In the genomic region with DNA sequence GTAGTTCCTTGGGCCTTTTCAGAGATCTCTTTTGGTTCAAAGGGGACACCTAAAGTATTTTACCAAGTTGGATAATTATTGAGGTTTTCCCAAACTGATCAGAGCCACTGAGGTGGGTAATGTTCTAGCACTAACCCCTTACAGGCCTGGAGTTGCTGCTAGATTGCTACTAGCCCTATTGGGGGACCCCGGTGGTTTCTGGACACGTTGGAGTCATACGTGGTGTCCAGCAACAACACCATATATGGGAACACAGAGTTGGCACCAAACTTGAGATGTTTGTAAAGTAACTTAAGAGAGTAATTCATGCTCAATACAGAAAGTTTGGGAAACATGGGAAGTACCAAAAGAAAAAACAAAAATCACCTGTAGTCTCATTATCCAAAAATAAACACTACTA, we compare ENCODE assay signal across 8 cellular contexts. TPM values are rescaled to one million over a fixed set of nuclear protein-coding genes. Genes with fewer than 3 reads are reported as not detected.
A peak's percentile ranks its signal among the peaks of the same experiment; 100 is the strongest.
DNase-seq lines count a peak whose midpoint lies in the region; ATAC-seq and TF ChIP-seq lines count a peak whose summit lies in the region.

No MANE protein-coding gene starts in this region.

- DNase-seq in H9 (no peak), WTC11 (ENCODE audit: low spot score) (no peak), pulmonary artery endothelial cell (ENCODE audit: low read depth, low spot score) (peak; percentile 20), NCI-H345 treated with DMSO at 0.1 percent for 48 hours (lab: John Stamatoyannopoulos, UW; ENCODE audit: unreplicated experiment) (no peak), NCI-H774 (lab: John Stamatoyannopoulos, UW) (no peak)
- DNase-seq in activated CD8-positive, alpha-beta memory T cell treated with anti-CD3 and anti-CD28 coated beads, Interleukin-2, amount 50 U/mL, for 48 hours = no peak

- H3K23ac ChIP-seq in H9 (ENCODE audit: insufficient read length, low read depth, low read length) = no peak overlapping the region

- no peak overlapping the region for H3K9ac ChIP-seq in H9 (ENCODE audit: extremely low read depth, insufficient read length, low read length)

- H3K4ac ChIP-seq in H9 (ENCODE audit: low read depth, low read length) = no peak overlapping the region

- H3K9me3 ChIP-seq in H9 (ENCODE audit: control insufficient read depth, low read depth, low read length) (no peaks in the 10 kb centered on the region), gastroesophageal sphincter (no peaks in the 10 kb centered on the region)

- peak overlapping the region; percentile 22 for H2AFZ ChIP-seq in H9 (ENCODE audit: low read length)

- H3K4me1 Mint-ChIP-seq in H9 (peaks cover 10 to 12% of the 10 kb centered on the region in 2 experiments), WTC11 (peaks cover 8% of the 10 kb centered on the region)

- peak overlapping the region; percentile 70 for H3K4me2 ChIP-seq in H9 (ENCODE audit: insufficient read depth, insufficient read length, low read length)

- H2BK12ac ChIP-seq in H9 (ENCODE audit: insufficient read length, low read depth, low read length) = no peak overlapping the region

- no peak overlapping the region for H3K27ac ChIP-seq in H9 (ENCODE audit: insufficient read length, low read depth, low read length)
- peak overlapping the region; percentile 83 to 99 (median 98) for H3K27ac ChIP-seq in gastroesophageal sphincter

- no peak for TF ChIP-seq EP300 in gastroesophageal sphincter (IDR thresholded peaks at IDR 0.05)

- WGBS in H9 (ENCODE audit: extremely low coverage, insufficient read length, low lambda C conversion rate) = no CpG with 5 or more reads among the region's 3 CpGs
- WGBS in gastroesophageal sphincter (ENCODE audit: low coverage in 1 of 2), 2 donors = 0 to 8% methylated on average over 3 of the region's 3 CpGs

- no peak overlapping the region for H3K14ac ChIP-seq in H9 (ENCODE audit: insufficient read depth, low read length)

- H4K91ac ChIP-seq in H9 (ENCODE audit: insufficient read length, low read depth, low read length) = no peak overlapping the region

- TF ChIP-seq CTCF in H9 (conservative IDR thresholded peaks at IDR 0.05) (no peak), WTC11 (IDR thresholded peaks at IDR 0.05) (no peak), gastroesophageal sphincter (IDR thresholded peaks at IDR 0.05) (no peak)

- H4K5ac ChIP-seq in H9 (ENCODE audit: insufficient read length, low read depth, low read length) = no peak overlapping the region

- H3K4me3 Mint-ChIP-seq in H9 (peak overlapping the region; percentile 87 to 94), WTC11 (peak overlapping the region; percentile 83)

- peaks cover 11% of the 10 kb centered on the region for H3K23me2 ChIP-seq in H9 (ENCODE audit: insufficient read length, low read depth, low read length, poor library complexity, severe bottlenecking)

- peak overlapping the region; percentile 70 to 94 for H3K4me3 ChIP-seq in gastroesophageal sphincter

- no peaks in the 10 kb centered on the region for H3K79me2 ChIP-seq in H9 (ENCODE audit: insufficient read depth, low read length)

- TF ChIP-seq POLR2A in gastroesophageal sphincter (IDR thresholded peaks at IDR 0.05) = no peak

- H3K27me3 Mint-ChIP-seq in H9 (ENCODE audit: low read depth) (no peaks in the 10 kb centered on the region; the same call in 1 of the 2 replicates), WTC11 (ENCODE audit: low read depth) (peaks cover 21% of the 10 kb centered on the region)

- no peak overlapping the region for H2BK15ac ChIP-seq in H9 (ENCODE audit: low read depth, low read length)

- H3K36me3 Mint-ChIP-seq in H9 (ENCODE audit: insufficient read depth in 1 of 3, low read depth in 3 of 3) (no peaks in the 10 kb centered on the region; a peak in 1 of 7 replicates), WTC11 (no peaks in the 10 kb centered on the region)

- H3K36me3 ChIP-seq in gastroesophageal sphincter = peaks cover 0 to 2% of the 10 kb centered on the region in 2 donors

- POLR2A ChIA-PET in WTC11 (lab: Charles Lee) = no interaction called here

- CTCF ChIA-PET in WTC11 (lab: Charles Lee) = no interaction called here

- H2BK5ac ChIP-seq in H9 (ENCODE audit: insufficient read length, low read length) = no peak overlapping the region

- H2BK20ac ChIP-seq in H9 (ENCODE audit: low read depth, low read length, poor library complexity, severe bottlenecking) = no peak overlapping the region

- H3K9me3 Mint-ChIP-seq in H9 = no peaks in the 10 kb centered on the region
- H3K9me3 Mint-ChIP-seq in WTC11 = no peaks in the 10 kb centered on the region

- no peaks in the 10 kb centered on the region for H3K79me1 ChIP-seq in H9 (ENCODE audit: insufficient read depth, low read depth, low read length, poor library complexity, severe bottlenecking)

- no peak overlapping the region for H2BK120ac ChIP-seq in H9 (ENCODE audit: low read depth, low read length, poor library complexity, severe bottlenecking)

- no peak overlapping the region for H4K8ac ChIP-seq in H9 (replicated peaks; ENCODE audit: insufficient read length, low read depth, low read length)

- no peak overlapping the region for H3K56ac ChIP-seq in H9 (ENCODE audit: insufficient read length, low read depth, low read length)

- H3K4me1 ChIP-seq in H9 (ENCODE audit: insufficient read depth, low read length) = no peaks in the 10 kb centered on the region
- H3K4me1 ChIP-seq in gastroesophageal sphincter = peaks cover 0 to 25% (median 3%) of the 10 kb centered on the region in 3 donors

- no peak overlapping the region for H3T11ph ChIP-seq in H9 (ENCODE audit: low read length)

- no peaks in the 10 kb centered on the region for H4K20me1 ChIP-seq in H9 (ENCODE audit: control insufficient read depth, insufficient read depth, insufficient read length)

- no peak for ATAC-seq in WTC11
- ATAC-seq in gastroesophageal sphincter = no peak
- ATAC-seq in GM21381 (IDR thresholded peaks at IDR 0.05; ENCODE audit: unreplicated experiment) = no peak

- no peak overlapping the region for H3K27ac Mint-ChIP-seq in H9
- no peak overlapping the region for H3K27ac Mint-ChIP-seq in WTC11

- no peaks in the 10 kb centered on the region for H3K27me3 ChIP-seq in H9 (ENCODE audit: insufficient read depth, low read length)
- no peaks in the 10 kb centered on the region for H3K27me3 ChIP-seq in gastroesophageal sphincter

- no peak overlapping the region for H3K18ac ChIP-seq in H9 (ENCODE audit: insufficient read length, low read depth, low read length)

- no peak overlapping the region for H2AK5ac ChIP-seq in H9 (ENCODE audit: insufficient read length, low read length)

TF ChIP-seq in WTC11, 78 proteins besides CTCF, POLR2A, EP300 and RAD21:
- TF ChIP-seq SOX15 (CRISPR knock-in tag; IDR thresholded peaks at IDR 0.05) = no peak
- TF ChIP-seq CREB1 (CRISPR knock-in tag; IDR thresholded peaks at IDR 0.05) = no peak
- no peak for TF ChIP-seq PRRX2 (CRISPR knock-in tag; IDR thresholded peaks at IDR 0.05)
- TF ChIP-seq SMAD3 (CRISPR knock-in tag; IDR thresholded peaks at IDR 0.05; ENCODE audit: borderline replicate concordance) = no peak
- no peak for TF ChIP-seq ELF4 (CRISPR knock-in tag; IDR thresholded peaks at IDR 0.05; ENCODE audit: low read depth)
- no peak for TF ChIP-seq ZNF396 (CRISPR knock-in tag; IDR thresholded peaks at IDR 0.05; ENCODE audit: borderline replicate concordance)

RNA-seq across cellular contexts. Expression of gene BBOF1, which starts 0.6 kb away (rescaled TPM):
- 0.61 and 0.66 TPM in 2 replicates for total RNA-seq in H9 (2021)
- total RNA-seq in WTC11 (2021) = 0.48 to 0.98 TPM (median 0.73 TPM) in 3 replicates
- total RNA-seq in gastroesophageal sphincter = 10 to 100 TPM in 2 of 4 donors, 1 to 10 TPM in 2; 7.3 to 12.4 (median 10.5) TPM
- total RNA-seq in pulmonary artery endothelial cell = 1.3 and 1.9 TPM in 2 replicates

RNA-seq across cellular contexts. Expression of gene ENTPD5, which starts 0.7 kb away (rescaled TPM):
- total RNA-seq in H9 (2021) (6.8 and 7.7 TPM in 2 replicates), WTC11 (2021) (8.8 to 10.6 TPM (median 9.5 TPM) in 3 replicates), gastroesophageal sphincter (1 to 10 TPM; 5.9 to 7.1 (median 6.4) TPM), pulmonary artery endothelial cell (9.9 and 12.7 TPM in 2 replicates)
